In the genomic region with DNA sequence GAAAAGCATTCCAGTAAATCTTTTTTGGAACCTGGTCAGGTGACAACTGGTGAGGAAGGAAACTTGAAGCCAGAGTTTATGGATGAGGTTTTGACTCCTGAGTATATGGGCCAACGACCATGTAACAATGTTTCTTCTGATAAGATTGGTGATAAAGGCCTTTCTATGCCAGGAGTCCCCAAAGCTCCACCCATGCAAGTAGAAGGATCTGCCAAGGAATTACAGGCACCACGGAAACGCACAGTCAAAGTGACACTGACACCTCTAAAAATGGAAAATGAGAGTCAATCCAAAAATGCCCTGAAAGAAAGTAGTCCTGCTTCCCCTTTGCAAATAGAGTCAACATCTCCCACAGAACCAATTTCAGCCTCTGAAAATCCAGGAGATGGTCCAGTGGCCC, we compare ENCODE assay signal across 17 cellular contexts. TPM values are rescaled to one million over a fixed set of nuclear protein-coding genes. Genes with fewer than 3 reads are reported as not detected.
DNase-seq lines count a peak whose midpoint lies in the region; ATAC-seq and TF ChIP-seq lines count a peak whose summit lies in the region.
"Had no signal": no experiment of that assay in that cellular context is flagged by ENCODE, and none has a peak within 500 bp of the region (broad histone marks: within the 10 kb centered on the region; RNA-seq: fewer than 3 reads in every experiment).

No MANE protein-coding gene starts in this region.

- no peaks in the 10 kb centered on the region for H3K27me3 Mint-ChIP-seq in activated CD4-positive, alpha-beta memory T cell treated with anti-CD3 and anti-CD28 coated beads for 36 hours
- no peaks in the 10 kb centered on the region for H3K27me3 Mint-ChIP-seq in activated CD4-positive, alpha-beta memory T cell treated with anti-CD3 and anti-CD28 coated beads, Interleukin-2, amount 10 ng/mL, durations not matched to agents 7 days and 5 days
- H3K27me3 Mint-ChIP-seq in activated T-helper 17 cell treated with anti-CD3 and anti-CD28 coated beads, Interleukin-2, amount 50 U/mL, for 72 hours: no peaks in the 10 kb centered on the region
- H3K27me3 Mint-ChIP-seq: B cell had no signal

- peak overlapping the region; percentile 5 for H3K27ac Mint-ChIP-seq in activated CD4-positive, alpha-beta memory T cell treated with anti-CD3 and anti-CD28 coated beads for 36 hours
- H3K27ac Mint-ChIP-seq in activated CD4-positive, alpha-beta memory T cell treated with anti-CD3 and anti-CD28 coated beads, Interleukin-2, amount 10 ng/mL, durations not matched to agents 7 days and 5 days: no peak overlapping the region
- peak overlapping the region; percentile 71 for H3K27ac Mint-ChIP-seq in activated T-helper 17 cell treated with anti-CD3 and anti-CD28 coated beads, Interleukin-2, amount 50 U/mL, for 72 hours

- no peak for TF ChIP-seq POLR2A in heart left ventricle (IDR thresholded peaks at IDR 0.05)

- peaks cover 9% of the 10 kb centered on the region for H3K4me1 Mint-ChIP-seq in activated CD4-positive, alpha-beta memory T cell treated with anti-CD3 and anti-CD28 coated beads for 36 hours (ENCODE audit: low read depth)
- no peaks in the 10 kb centered on the region for H3K4me1 Mint-ChIP-seq in activated CD4-positive, alpha-beta memory T cell treated with anti-CD3 and anti-CD28 coated beads, Interleukin-2, amount 10 ng/mL, durations not matched to agents 7 days and 5 days
- H3K4me1 Mint-ChIP-seq in activated T-helper 17 cell treated with anti-CD3 and anti-CD28 coated beads, Interleukin-2, amount 50 U/mL, for 72 hours: peaks cover 7% of the 10 kb centered on the region
- H3K4me1 Mint-ChIP-seq: B cell had no signal

- H3K9me3 ChIP-seq in heart left ventricle (no peaks in the 10 kb centered on the region), left ventricle myocardium inferior (replicated peaks) (no peaks in the 10 kb centered on the region), right cardiac atrium (ENCODE audit: control insufficient read depth, low read length) (no peaks in the 10 kb centered on the region)
- H3K9me3 ChIP-seq: Caco-2 had no signal

- H3K9me3 Mint-ChIP-seq in activated CD4-positive, alpha-beta memory T cell treated with anti-CD3 and anti-CD28 coated beads for 36 hours: no peaks in the 10 kb centered on the region
- no peaks in the 10 kb centered on the region for H3K9me3 Mint-ChIP-seq in activated CD4-positive, alpha-beta memory T cell treated with anti-CD3 and anti-CD28 coated beads, Interleukin-2, amount 10 ng/mL, durations not matched to agents 7 days and 5 days
- no peaks in the 10 kb centered on the region for H3K9me3 Mint-ChIP-seq in activated T-helper 17 cell treated with anti-CD3 and anti-CD28 coated beads, Interleukin-2, amount 50 U/mL, for 72 hours

- ATAC-seq in heart left ventricle (peak in 3 of 4 donors; percentile 48 to 69 (median 55)), right cardiac atrium (peak in 1 of 2 donors; percentile 35)
- no peak for ATAC-seq in activated T-helper 17 cell treated with anti-CD3 and anti-CD28 coated beads, Interleukin-2, amount 50 U/mL, for 72 hours (replicated peaks)

- intact Hi-C loops in activated CD4-positive, alpha-beta memory T cell treated with anti-CD3 and anti-CD28 coated beads for 36 hours (cut with micrococcal nuclease): no loop called here
- intact Hi-C loops in heart left ventricle (cut with DNase I) (no loop called here), left ventricle myocardium inferior (cut with micrococcal nuclease) (no loop called here), right cardiac atrium (cut with DNase I) (no loop called here)

- DNase-seq in activated CD4-positive, alpha-beta memory T cell treated with anti-CD3 and anti-CD28 coated beads for 36 hours: no peak
- DNase-seq in activated CD4-positive, alpha-beta memory T cell treated with anti-CD3 and anti-CD28 coated beads, Interleukin-2, amount 10 ng/mL, durations not matched to agents 7 days and 5 days: no peak
- DNase-seq in heart left ventricle: no peak
- no peak for DNase-seq in left ventricle myocardium inferior
- DNase-seq in right cardiac atrium: no peak
- no peak for DNase-seq in activated gamma-delta T cell treated with Interleukin-2 at 50 U/mL for 16 hours
- no peak for DNase-seq in midbrain (lab: John Stamatoyannopoulos, UW)
- DNase-seq: Caco-2, KBM-7, NCI-H1105, NCI-H1694, NCI-H2081 treated with DMSO at 0.1 percent for 48 hours had no signal

- H3K4me1 ChIP-seq in heart left ventricle: peaks cover 0 to 8% (median 0%) of the 10 kb centered on the region in 12 donors
- peaks cover 16% of the 10 kb centered on the region for H3K4me1 ChIP-seq in left ventricle myocardium inferior
- H3K4me1 ChIP-seq in right cardiac atrium (ENCODE audit: control insufficient read depth, insufficient read depth, low read length): peaks cover 2% of the 10 kb centered on the region
- H3K4me1 ChIP-seq: Caco-2 had no signal

- H3K27ac ChIP-seq in heart left ventricle (peak overlapping the region in 3 of 12 donors; percentile 2 to 36 (median 13)), left ventricle myocardium inferior (replicated peaks) (no peak overlapping the region), right cardiac atrium (ENCODE audit: low read length) (peak overlapping the region; percentile 70)

- H3K36me3 ChIP-seq in heart left ventricle (peaks cover 4 to 100% (median 100%) of the 10 kb centered on the region in 9 donors), left ventricle myocardium inferior (peaks cover 98% of the 10 kb centered on the region)

- 32 to 37% (median 34%) methylated on average over 3 of the region's 3 CpGs for WGBS in heart left ventricle, 4 donors
- WGBS in right cardiac atrium: 22% methylated on average over 3 of the region's 3 CpGs

- peaks cover 70% of the 10 kb centered on the region for H3K36me3 Mint-ChIP-seq in activated CD4-positive, alpha-beta memory T cell treated with anti-CD3 and anti-CD28 coated beads for 36 hours
- peaks cover 81% of the 10 kb centered on the region for H3K36me3 Mint-ChIP-seq in activated CD4-positive, alpha-beta memory T cell treated with anti-CD3 and anti-CD28 coated beads, Interleukin-2, amount 10 ng/mL, durations not matched to agents 7 days and 5 days (ENCODE audit: low read depth)
- peaks cover 98% of the 10 kb centered on the region for H3K36me3 Mint-ChIP-seq in activated T-helper 17 cell treated with anti-CD3 and anti-CD28 coated beads, Interleukin-2, amount 50 U/mL, for 72 hours (ENCODE audit: low read depth)

- TF ChIP-seq CTCF in heart left ventricle (IDR thresholded peaks at IDR 0.05) (no peak), left ventricle myocardium inferior (IDR thresholded peaks at IDR 0.05; ENCODE audit: borderline replicate concordance) (no peak)

- no peak overlapping the region for H3K4me3 ChIP-seq in heart left ventricle
- H3K4me3 ChIP-seq in left ventricle myocardium inferior: no peak overlapping the region
- H3K4me3 ChIP-seq in right cardiac atrium (ENCODE audit: low read length): no peak overlapping the region

- H3K27me3 ChIP-seq in heart left ventricle (no peaks in the 10 kb centered on the region), left ventricle myocardium inferior (ENCODE audit: low read depth) (no peaks in the 10 kb centered on the region), right cardiac atrium (ENCODE audit: control insufficient read depth, insufficient read depth) (no peaks in the 10 kb centered on the region)

- POLR2A ChIA-PET in activated CD4-positive, alpha-beta memory T cell treated with anti-CD3 and anti-CD28 coated beads for 36 hours (lab: Charles Lee): no interaction called here
- POLR2A ChIA-PET in activated CD4-positive, alpha-beta memory T cell treated with anti-CD3 and anti-CD28 coated beads, Interleukin-2, amount 10 ng/mL, durations not matched to agents 7 days and 5 days (lab: Charles Lee): no interaction called here

- CTCF ChIA-PET in activated CD4-positive, alpha-beta memory T cell treated with anti-CD3 and anti-CD28 coated beads for 36 hours (lab: Charles Lee): interaction anchor here (2.2 kb wide), 1 partner anchor 10 kb away, joined by 6 read pairs; no protein-coding TSS in a partner anchor
- CTCF ChIA-PET in activated CD4-positive, alpha-beta memory T cell treated with anti-CD3 and anti-CD28 coated beads, Interleukin-2, amount 10 ng/mL, durations not matched to agents 7 days and 5 days (lab: Charles Lee): no interaction called here

- no peak overlapping the region for H3K4me3 Mint-ChIP-seq in activated CD4-positive, alpha-beta memory T cell treated with anti-CD3 and anti-CD28 coated beads for 36 hours
- H3K4me3 Mint-ChIP-seq in activated CD4-positive, alpha-beta memory T cell treated with anti-CD3 and anti-CD28 coated beads, Interleukin-2, amount 10 ng/mL, durations not matched to agents 7 days and 5 days: no peak overlapping the region
- no peak overlapping the region for H3K4me3 Mint-ChIP-seq in activated T-helper 17 cell treated with anti-CD3 and anti-CD28 coated beads, Interleukin-2, amount 50 U/mL, for 72 hours
- H3K4me3 Mint-ChIP-seq: B cell had no signal

RNA-seq across cellular contexts. Expression of a gene that starts 24.1 kb away (rescaled TPM):
- not detected for total RNA-seq in activated CD4-positive, alpha-beta memory T cell treated with anti-CD3 and anti-CD28 coated beads for 36 hours
- under 1 TPM; 0.23 to 0.55 TPM for total RNA-seq in activated CD4-positive, alpha-beta memory T cell treated with anti-CD3 and anti-CD28 coated beads, Interleukin-2, amount 10 ng/mL, durations not matched to agents 7 days and 5 days
- 1 to 10 TPM in 4 of 9 donors, under 1 TPM in 3, not detected in 2; 0.37 to 3.1 (median 1.1) TPM for total RNA-seq in heart left ventricle
- polyA plus RNA-seq in heart left ventricle: under 1 TPM in 1 of 2 donors, not detected in 1; 0.23 TPM
- 1.1 TPM for total RNA-seq in left ventricle myocardium inferior
- 1 to 10 TPM in 1 of 2 donors, under 1 TPM in 1; 0.29 to 1.2 TPM for total RNA-seq in activated T-helper 17 cell treated with anti-CD3 and anti-CD28 coated beads, Interleukin-2, amount 50 U/mL, for 72 hours
- under 1 TPM in 3 of 4 donors, not detected in 1; 0.31 to 0.63 (median 0.56) TPM for total RNA-seq in right cardiac atrium
- polyA plus RNA-seq in right cardiac atrium: 0.61 TPM
- total RNA-seq: A172, NCI-H460, RPMI7951 had no signal

RNA-seq across cellular contexts. Expression of a gene that starts 27.8 kb away (rescaled TPM):
- total RNA-seq in activated CD4-positive, alpha-beta memory T cell treated with anti-CD3 and anti-CD28 coated beads for 36 hours: 10 to 100 TPM in 1 of 2 experiments, 1 to 10 TPM in 1; 9.5 to 13.0 TPM
- total RNA-seq in activated CD4-positive, alpha-beta memory T cell treated with anti-CD3 and anti-CD28 coated beads, Interleukin-2, amount 10 ng/mL, durations not matched to agents 7 days and 5 days: 1 to 10 TPM; 5.3 to 6.4 TPM
- total RNA-seq in heart left ventricle (10 to 100 TPM in 5 of 9 donors, 1 to 10 TPM in 4; 7.3 to 26.8 (median 10.8) TPM), left ventricle myocardium inferior (7.8 TPM), right cardiac atrium (10 to 100 TPM; 11.6 to 16.1 (median 14.7) TPM)
- polyA plus RNA-seq in heart left ventricle (1 to 10 TPM; 3.9 to 6.9 TPM), right cardiac atrium (8.7 TPM)
- 10 to 100 TPM in 1 of 2 donors, 1 to 10 TPM in 1; 8.2 to 14.9 TPM for total RNA-seq in activated T-helper 17 cell treated with anti-CD3 and anti-CD28 coated beads, Interleukin-2, amount 50 U/mL, for 72 hours
